ENCODE assay signal across 3 cellular contexts in genomic region chr10:124306520-124306919, GRCh38.
A peak's percentile ranks its signal among the peaks of the same experiment; 100 is the strongest.
TF ChIP-seq lines count a peak whose summit lies in the region.

No MANE protein-coding gene starts in this region.

TF ChIP-seq in HepG2, 621 proteins besides CTCF, POLR2A, EP300 and RAD21:
- TF ChIP-seq CEBPB (IDR thresholded peaks at IDR 0.05; ENCODE audit: borderline replicate concordance, low read depth, low read length) = 0 out of 2 replicates have a peak, but pooled peaks have one; percentile 39
- no peak for TF ChIP-seq SPEN (CRISPR knock-in tag; IDR thresholded peaks at IDR 0.05; ENCODE audit: low read depth)

TF ChIP-seq in K562, 482 proteins besides CTCF, POLR2A, EP300 and RAD21:
- TF ChIP-seq RBM17 (IDR thresholded peaks at IDR 0.05; ENCODE audit: borderline replicate concordance, low read depth, low read length) = no peak
- no peak for TF ChIP-seq CEBPG (CRISPR knock-in tag; IDR thresholded peaks at IDR 0.05)
- peak; percentile 22 to 75; a peak in 2 of 4 replicates for TF ChIP-seq CEBPG (tag; conservative IDR thresholded peaks at IDR 0.05 in 1 of 2, IDR thresholded peaks at IDR 0.05 in 1 of 2)
- TF ChIP-seq, protein P1, sequence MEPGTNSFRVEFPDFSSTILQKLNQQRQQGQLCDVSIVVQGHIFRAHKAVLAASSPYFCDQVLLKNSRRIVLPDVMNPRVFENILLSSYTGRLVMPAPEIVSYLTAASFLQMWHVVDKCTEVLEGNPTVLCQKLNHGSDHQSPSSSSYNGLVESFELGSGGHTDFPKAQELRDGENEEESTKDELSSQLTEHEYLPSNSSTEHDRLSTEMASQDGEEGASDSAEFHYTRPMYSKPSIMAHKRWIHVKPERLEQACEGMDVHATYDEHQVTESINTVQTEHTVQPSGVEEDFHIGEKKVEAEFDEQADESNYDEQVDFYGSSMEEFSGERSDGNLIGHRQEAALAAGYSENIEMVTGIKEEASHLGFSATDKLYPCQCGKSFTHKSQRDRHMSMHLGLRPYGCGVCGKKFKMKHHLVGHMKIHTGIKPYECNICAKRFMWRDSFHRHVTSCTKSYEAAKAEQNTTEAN (CRISPR knock-in tag; IDR thresholded peaks at IDR 0.05) = no peak
- no peak for TF ChIP-seq HMG20A (CRISPR knock-in tag; conservative IDR thresholded peaks at IDR 0.05)
- no peak for TF ChIP-seq ZBTB8A (IDR thresholded peaks at IDR 0.05; ENCODE audit: partially characterized antibody)
- TF ChIP-seq SMARCA5 (IDR thresholded peaks at IDR 0.05) = no peak
- no peak for TF ChIP-seq BCOR (IDR thresholded peaks at IDR 0.05)
- TF ChIP-seq CEBPB (tag; IDR thresholded peaks at IDR 0.05) = peak; percentile 62
TF ChIP-seq in K562: peak in this region for 2.

TF ChIP-seq in H1, 55 proteins besides CTCF, POLR2A, EP300 and RAD21:
- peak; percentile 22; the same call in 1 of the 2 replicates for TF ChIP-seq CEBPB (IDR thresholded peaks at IDR 0.05; ENCODE audit: low read depth, low read length)
- no peak for TF ChIP-seq CBX8 (IDR thresholded peaks at IDR 0.05; ENCODE audit: borderline replicate concordance, low read depth, low read length)
